Comparison of ENCODE assay signal across 9 cellular contexts in the genomic region with DNA sequence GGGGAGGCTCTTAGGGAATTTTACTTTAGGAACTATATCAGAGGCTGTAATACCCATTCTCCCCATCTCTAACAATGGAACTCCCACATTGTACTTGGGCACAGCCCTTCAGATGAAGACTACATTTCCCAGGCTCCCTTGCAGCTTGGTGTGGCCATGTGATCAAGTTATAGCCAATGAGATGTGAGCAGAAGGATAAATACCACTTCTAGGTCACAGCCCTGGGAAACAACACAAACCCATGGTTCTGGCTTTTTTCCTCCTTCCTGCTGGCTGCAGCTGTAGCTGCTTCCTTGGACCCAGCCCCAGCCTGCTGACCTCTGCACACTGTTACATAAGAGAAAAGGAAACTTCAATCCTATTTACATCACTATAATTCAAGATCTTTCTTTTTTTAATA.
DNase-seq lines count a peak whose midpoint lies in the region; TF ChIP-seq lines count a peak whose summit lies in the region.
"Had no signal": no experiment of that assay in that cellular context is flagged by ENCODE, and none has a peak within 500 bp of the region (broad histone marks: within the 10 kb centered on the region; RNA-seq: fewer than 3 reads in every experiment).

No MANE protein-coding gene starts in this region.

- no peaks in the 10 kb centered on the region for H3K9me3 Mint-ChIP-seq in activated T-helper 1 cell treated with anti-CD3 and anti-CD28 coated beads, Interleukin-12 subunit alpha, Interleukin-12 subunit beta, Interleukin-2, Interleukin-4 antibody, amounts not matched to agents 30 ng/mL and 10 ng/mL and 1 ng/mL, durations not matched to agents 14 hours and 24 hours and 36 hours
- H3K9me3 Mint-ChIP-seq in glutamatergic neuron (ENCODE audit: unreplicated experiment): peaks cover 5% of the 10 kb centered on the region

- DNase-seq in EL (peak; percentile 68), HCEC 1CT (peak; percentile 80), NCI-H2227 treated with DMSO at 0.1 percent for 48 hours (lab: John Stamatoyannopoulos, UW) (peak; percentile 12), glutamatergic neuron (peak; percentile 62), retina (peak; percentile 50), NCI-H1092 treated with DMSO at 0.1 percent for 48 hours (lab: John Stamatoyannopoulos, UW) (no peak)
- DNase-seq in activated T-helper 1 cell treated with anti-CD3 and anti-CD28 coated beads, Interleukin-12 subunit alpha, Interleukin-12 subunit beta, Interleukin-2, Interleukin-4 antibody, amounts not matched to agents 30 ng/mL and 10 ng/mL and 1 ng/mL, durations not matched to agents 14 hours and 24 hours and 36 hours (ENCODE audit: low spot score): peak; percentile 5
- DNase-seq in effector CD8-positive, alpha-beta T cell (lab: John Stamatoyannopoulos, UW): no peak

- H3K4me3 Mint-ChIP-seq in activated T-helper 1 cell treated with anti-CD3 and anti-CD28 coated beads, Interleukin-12 subunit alpha, Interleukin-12 subunit beta, Interleukin-2, Interleukin-4 antibody, amounts not matched to agents 30 ng/mL and 10 ng/mL and 1 ng/mL, durations not matched to agents 14 hours and 24 hours and 36 hours: no peak overlapping the region
- no peak overlapping the region for H3K4me3 Mint-ChIP-seq in glutamatergic neuron (ENCODE audit: unreplicated experiment)
- H3K4me3 Mint-ChIP-seq: neural crest cell had no signal

- no peak for TF ChIP-seq CTCF in glutamatergic neuron (IDR thresholded peaks at IDR 0.05; ENCODE audit: partially characterized antibody, unreplicated experiment)

- H3K27ac Mint-ChIP-seq in activated T-helper 1 cell treated with anti-CD3 and anti-CD28 coated beads, Interleukin-12 subunit alpha, Interleukin-12 subunit beta, Interleukin-2, Interleukin-4 antibody, amounts not matched to agents 30 ng/mL and 10 ng/mL and 1 ng/mL, durations not matched to agents 14 hours and 24 hours and 36 hours: no peak overlapping the region
- H3K27ac Mint-ChIP-seq in glutamatergic neuron (ENCODE audit: unreplicated experiment): peak overlapping the region; percentile 65

- H3K27me3 Mint-ChIP-seq in activated T-helper 1 cell treated with anti-CD3 and anti-CD28 coated beads, Interleukin-12 subunit alpha, Interleukin-12 subunit beta, Interleukin-2, Interleukin-4 antibody, amounts not matched to agents 30 ng/mL and 10 ng/mL and 1 ng/mL, durations not matched to agents 14 hours and 24 hours and 36 hours (ENCODE audit: insufficient read depth): peaks cover 3% of the 10 kb centered on the region
- no peaks in the 10 kb centered on the region for H3K27me3 Mint-ChIP-seq in glutamatergic neuron (ENCODE audit: unreplicated experiment)

- no peaks in the 10 kb centered on the region for H3K36me3 Mint-ChIP-seq in activated T-helper 1 cell treated with anti-CD3 and anti-CD28 coated beads, Interleukin-12 subunit alpha, Interleukin-12 subunit beta, Interleukin-2, Interleukin-4 antibody, amounts not matched to agents 30 ng/mL and 10 ng/mL and 1 ng/mL, durations not matched to agents 14 hours and 24 hours and 36 hours (ENCODE audit: low read depth)
- H3K36me3 Mint-ChIP-seq in glutamatergic neuron (ENCODE audit: unreplicated experiment): no peaks in the 10 kb centered on the region

- H3K4me1 Mint-ChIP-seq in activated T-helper 1 cell treated with anti-CD3 and anti-CD28 coated beads, Interleukin-12 subunit alpha, Interleukin-12 subunit beta, Interleukin-2, Interleukin-4 antibody, amounts not matched to agents 30 ng/mL and 10 ng/mL and 1 ng/mL, durations not matched to agents 14 hours and 24 hours and 36 hours (ENCODE audit: low read depth): peaks cover 11% of the 10 kb centered on the region
- peaks cover 20% of the 10 kb centered on the region for H3K4me1 Mint-ChIP-seq in glutamatergic neuron (ENCODE audit: low read depth, unreplicated experiment)

- intact Hi-C loops in activated T-helper 1 cell treated with anti-CD3 and anti-CD28 coated beads, Interleukin-12 subunit alpha, Interleukin-12 subunit beta, Interleukin-2, Interleukin-4 antibody, amounts not matched to agents 30 ng/mL and 10 ng/mL and 1 ng/mL, durations not matched to agents 14 hours and 24 hours and 36 hours (cut with micrococcal nuclease): no loop called here

Comparison
In these comparisons a context has a peak if more than half of its experiments do, and no peak if none do; other contexts are left out.
1. DNase-seq: peak in EL (single experiment), HCEC 1CT (single experiment), NCI-H2227 treated with DMSO at 0.1 percent for 48 hours (single experiment), activated T-helper 1 cell treated with anti-CD3 and anti-CD28 coated beads, Interleukin-12 subunit alpha, Interleukin-12 subunit beta, Interleukin-2, Interleukin-4 antibody, amounts not matched to agents 30 ng/mL and 10 ng/mL and 1 ng/mL, durations not matched to agents 14 hours and 24 hours and 36 hours (single experiment), glutamatergic neuron (single experiment) and retina (single experiment); none in effector CD8-positive, alpha-beta T cell (single experiment) and NCI-H1092 treated with DMSO at 0.1 percent for 48 hours (single experiment).